Comparison of ENCODE assay signal across 8 cellular contexts in the genomic region with DNA sequence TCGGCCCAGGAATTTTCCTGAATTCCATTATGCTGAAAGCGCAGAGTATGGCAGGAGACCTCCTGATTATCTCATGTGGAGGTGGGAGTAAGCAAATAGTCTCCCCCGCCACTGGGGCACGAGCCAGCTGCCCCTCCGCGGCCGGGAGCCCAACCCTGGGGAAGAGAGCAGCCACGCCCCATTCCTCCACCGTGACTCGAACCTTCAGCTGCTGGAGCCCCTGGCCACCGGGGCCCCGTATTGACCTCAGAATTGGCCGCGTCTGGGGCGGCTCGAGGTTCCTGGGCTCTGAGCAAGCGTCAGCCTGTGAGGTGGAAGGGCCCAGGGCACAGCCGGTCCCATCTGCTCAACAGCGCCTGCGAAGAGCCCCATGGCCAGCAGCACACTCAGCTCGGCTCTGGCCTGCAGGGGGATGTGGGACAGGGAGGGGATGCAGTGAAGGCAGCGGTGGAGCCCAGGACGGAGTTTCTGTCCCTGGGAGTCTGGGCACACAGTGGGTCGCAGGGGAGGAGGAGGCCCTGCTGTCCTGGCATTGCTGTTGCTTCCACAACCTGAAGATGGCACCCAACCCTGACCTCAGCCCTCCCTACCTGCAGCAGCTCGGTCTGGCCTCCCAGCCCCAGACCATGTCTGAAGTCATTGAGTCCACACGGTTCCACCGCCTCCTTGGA.
DNase-seq lines count a peak whose midpoint lies in the region; ATAC-seq and TF ChIP-seq lines count a peak whose summit lies in the region.

No MANE protein-coding gene starts in this region.

- peak in 1 of 2 donors; percentile 42 for ATAC-seq in activated T-cell treated with anti-CD3 and anti-CD28 coated beads, Interleukin-2, amount 50 U/mL, for 4 hours
- ATAC-seq in activated B cell treated with CpG ODN at 0.5 μM for 24 hours (ENCODE audit: low read depth): peak; percentile 70
- ATAC-seq in HG02571 (IDR thresholded peaks at IDR 0.05; ENCODE audit: unreplicated experiment): no peak

- H3K27ac ChIP-seq in neutrophil: peak overlapping the region; percentile 95

- intact Hi-C loops in activated B cell treated with CpG ODN at 0.5 μM for 24 hours (cut with micrococcal nuclease): loop anchor here (1.0 to 10.0 kb wide), 5 partner anchors 29 to 839 kb away; a partner anchor contains a TSS

- peak overlapping the region; percentile 58 to 59 for H3K4me3 ChIP-seq in neutrophil (ENCODE audit: low read depth in 1 of 2, low read length in 1 of 2)

- H3K27me3 ChIP-seq in neutrophil: peaks cover 40% of the 10 kb centered on the region

- CTCF ChIA-PET in activated B cell treated with CpG ODN at 0.5 μM for 24 hours (lab: Charles Lee): interaction anchor here (0.8 to 7.1 kb wide), 33 partner anchors 8 to 753 kb away, joined by 3 to 287 read pairs (median 5); a partner anchor contains a TSS

- H3K36me3 ChIP-seq in neutrophil: peaks cover 12% of the 10 kb centered on the region

- TF ChIP-seq CTCF in activated B cell treated with CpG ODN at 0.5 μM for 24 hours (IDR thresholded peaks at IDR 0.05) (no peak), neutrophil (IDR thresholded peaks at IDR 0.05) (peak; percentile 85)

- no peaks in the 10 kb centered on the region for H3K9me3 Mint-ChIP-seq in activated T-cell treated with anti-CD3 and anti-CD28 coated beads, Interleukin-2, amount 50 U/mL, for 4 hours
- no peaks in the 10 kb centered on the region for H3K9me3 Mint-ChIP-seq in activated B cell treated with CpG ODN at 0.5 μM for 24 hours

- H3K4me1 ChIP-seq in neutrophil (ENCODE audit: control insufficient read depth in 1 of 2, insufficient read depth in 1 of 2, low read depth in 1 of 2, low read length in 1 of 2): peaks cover 63 to 65% of the 10 kb centered on the region in 2 experiments

- peaks cover 60% of the 10 kb centered on the region for H3K27me3 Mint-ChIP-seq in activated T-cell treated with anti-CD3 and anti-CD28 coated beads, Interleukin-2, amount 50 U/mL, for 4 hours (ENCODE audit: low read depth)
- peaks cover 29% of the 10 kb centered on the region for H3K27me3 Mint-ChIP-seq in activated B cell treated with CpG ODN at 0.5 μM for 24 hours

- no peak for DNase-seq in activated T-cell treated with anti-CD3 and anti-CD28 coated beads, Interleukin-2, amount 50 U/mL, for 4 hours
- DNase-seq in activated T-cell treated with anti-CD3 and anti-CD28 coated beads for 4 hours (no peak), HuH-7 (ENCODE audit: low spot score) (peak; percentile 85), activated B cell treated with CpG ODN at 0.5 μM for 24 hours (peak; percentile 31), germinal center (ENCODE audit: low spot score) (peak; percentile 77), OCI-M2 (lab: John Stamatoyannopoulos, UW; ENCODE audit: unreplicated experiment) (no peak)

- no peaks in the 10 kb centered on the region for H3K9me3 ChIP-seq in neutrophil

- peaks cover 11% of the 10 kb centered on the region for H3K4me1 Mint-ChIP-seq in activated T-cell treated with anti-CD3 and anti-CD28 coated beads, Interleukin-2, amount 50 U/mL, for 4 hours (ENCODE audit: low read depth)
- H3K4me1 Mint-ChIP-seq in activated B cell treated with CpG ODN at 0.5 μM for 24 hours: peaks cover 42% of the 10 kb centered on the region

- POLR2A ChIA-PET in activated B cell treated with CpG ODN at 0.5 μM for 24 hours (lab: Charles Lee): interaction anchor here (1.5 to 2.2 kb wide), 3 partner anchors 97 to 393 kb away, joined by 6 to 14 read pairs (median 8); a partner anchor contains a TSS

- no peaks in the 10 kb centered on the region for H3K36me3 Mint-ChIP-seq in activated T-cell treated with anti-CD3 and anti-CD28 coated beads, Interleukin-2, amount 50 U/mL, for 4 hours (ENCODE audit: insufficient read depth)
- no peaks in the 10 kb centered on the region for H3K36me3 Mint-ChIP-seq in activated B cell treated with CpG ODN at 0.5 μM for 24 hours (ENCODE audit: low read depth)

- no peak overlapping the region for H3K27ac Mint-ChIP-seq in activated B cell treated with CpG ODN at 0.5 μM for 24 hours

- H3K4me3 Mint-ChIP-seq in activated T-cell treated with anti-CD3 and anti-CD28 coated beads, Interleukin-2, amount 50 U/mL, for 4 hours: peak overlapping the region; percentile 34
- H3K4me3 Mint-ChIP-seq in activated B cell treated with CpG ODN at 0.5 μM for 24 hours: peak overlapping the region; percentile 73

Comparison
In these comparisons a context has a peak if more than half of its experiments do, and no peak if none do; other contexts are left out.
1. DNase-seq: peak in HuH-7 (single experiment), activated B cell treated with CpG ODN at 0.5 μM for 24 hours (single experiment) and germinal center (single experiment); none in activated T-cell treated with anti-CD3 and anti-CD28 coated beads, Interleukin-2, amount 50 U/mL, for 4 hours (single experiment), activated T-cell treated with anti-CD3 and anti-CD28 coated beads for 4 hours (single experiment) and OCI-M2 (single experiment).